ENCODE assay signal across 8 cellular contexts in genomic region chr3:177498037-177498857, GRCh38.
DNase-seq lines count a peak whose midpoint lies in the region; ATAC-seq and TF ChIP-seq lines count a peak whose summit lies in the region.

No MANE protein-coding gene starts in this region.

- H3K4me1 Mint-ChIP-seq in natural killer cell = no peaks in the 10 kb centered on the region

- H3K4me3 ChIP-seq in astrocyte of the cerebellum (ENCODE audit: low read depth, low read length) = no peak overlapping the region

- no peak overlapping the region for H3K27ac Mint-ChIP-seq in natural killer cell

- H3K9me3 Mint-ChIP-seq in natural killer cell = no peaks in the 10 kb centered on the region

- DNase-seq in Caki2 (ENCODE audit: low read depth) = peak; percentile 55
- DNase-seq in MV-4-11 (lab: John Stamatoyannopoulos, UW) = peak; percentile 82
- DNase-seq in astrocyte of the cerebellum (ENCODE audit: low read depth) = peak; percentile 88
- DNase-seq in kidney glomerular epithelial cell (lab: John Stamatoyannopoulos, UW) = peak; percentile 66
- no peak for DNase-seq in natural killer cell
- no peak for DNase-seq in RKO (ENCODE audit: low spot score)

- intact Hi-C loops in natural killer cell (cut with micrococcal nuclease) = no loop called here

- TF ChIP-seq CTCF in astrocyte of the cerebellum (IDR thresholded peaks at IDR 0.05; ENCODE audit: low read depth, low read length, missing control alignments) (no peak), natural killer cell (IDR thresholded peaks at IDR 0.05) (no peak)

- no peaks in the 10 kb centered on the region for H3K27me3 Mint-ChIP-seq in natural killer cell (ENCODE audit: low read depth in 2 of 2)

- in situ Hi-C loops in Caki2 (cut with HindIII; ENCODE audit: low pct_unique_long_range_greater_than_20kb, low sequenced_read_pairs) (loop anchor here (25.0 kb wide), 1 partner anchor 136 kb away; no protein-coding TSS in a partner anchor), astrocyte of the cerebellum (cut with HindIII; ENCODE audit: low sequenced_read_pairs) (no loop called here)

- ATAC-seq in GM18505 (IDR thresholded peaks at IDR 0.05; ENCODE audit: unreplicated experiment) (no peak), natural killer cell (no peak), GM21786 (IDR thresholded peaks at IDR 0.05; ENCODE audit: unreplicated experiment) (no peak)

- H3K36me3 Mint-ChIP-seq in natural killer cell = no peaks in the 10 kb centered on the region

- no peak overlapping the region for H3K4me3 Mint-ChIP-seq in natural killer cell

- TF ChIP-seq POLR2A in GM18505 (IDR thresholded peaks at IDR 0.05; ENCODE audit: borderline replicate concordance, extremely low read depth, insufficient read depth, insufficient read length) = no peak

Comparison
In these comparisons a context has a peak if more than half of its experiments do, and no peak if none do; other contexts are left out.
1. DNase-seq: peak in Caki2 (single experiment), MV-4-11 (single experiment), astrocyte of the cerebellum (single experiment) and kidney glomerular epithelial cell (single experiment); none in natural killer cell (single experiment) and RKO (single experiment).